Comparison of ENCODE assay signal across 24 cellular contexts in the genomic region with DNA sequence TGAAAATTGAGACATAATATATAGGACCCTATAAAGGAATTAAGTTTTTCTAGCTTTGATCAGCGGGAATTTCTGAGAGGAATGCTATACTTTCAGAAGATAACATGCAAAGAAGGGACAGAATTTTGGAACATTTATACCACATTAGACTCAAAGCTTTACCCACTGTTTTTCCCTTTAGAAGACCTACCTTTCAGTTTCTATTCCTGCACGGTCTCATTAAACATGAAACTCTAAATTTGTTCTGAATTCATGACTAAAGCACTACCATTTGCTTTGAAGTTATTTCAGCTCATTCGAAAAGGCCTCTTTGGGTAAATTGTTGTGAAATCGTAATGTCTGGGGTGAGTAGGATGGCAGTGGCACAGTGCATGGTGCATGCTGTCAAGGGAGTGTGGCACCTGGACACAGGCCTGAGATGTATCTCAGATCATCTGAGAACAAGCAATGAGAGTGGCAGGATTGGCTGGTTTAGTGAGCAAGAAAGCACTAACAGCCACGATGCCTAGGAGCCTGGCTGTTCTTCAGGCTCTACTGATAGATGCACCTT. TPM values are rescaled to one million over a fixed set of nuclear protein-coding genes. Genes with fewer than 3 reads are reported as not detected.
A peak's percentile ranks its signal among the peaks of the same experiment; 100 is the strongest.
DNase-seq lines count a peak whose midpoint lies in the region; ATAC-seq, FAIRE-seq and TF ChIP-seq lines count a peak whose summit lies in the region.
"Had no signal": no experiment of that assay in that cellular context is flagged by ENCODE, and none has a peak within 500 bp of the region (broad histone marks: within the 10 kb centered on the region; RNA-seq: fewer than 3 reads in every experiment).

No MANE protein-coding gene starts in this region.

- H3K9me3 ChIP-seq in testis, result no peaks in the 10 kb centered on the region
- H3K9me3 ChIP-seq: BE2C, pancreas, vagina had no signal

- FAIRE-seq in GM19239 (lab: Jason Lieb, UNC), result peak; percentile 8
- FAIRE-seq: A204.1, HepG2, pancreas had no signal

- intact Hi-C loops in posterior cingulate gyrus (cut with DNase I) (no loop called here), testis (cut with DNase I; ENCODE audit: low total_unique reads) (no loop called here)

- no peak for TF ChIP-seq POLR2A in testis (IDR thresholded peaks at IDR 0.05)

- H3K27me3 Mint-ChIP-seq in activated T-cell treated with anti-CD3 and anti-CD28 coated beads, Interleukin-2, amount 50 U/mL, for 4 hours (ENCODE audit: low read depth), result no peaks in the 10 kb centered on the region
- H3K27me3 Mint-ChIP-seq: T-helper 17 cell had no signal

- no peaks in the 10 kb centered on the region for H3K27me3 ChIP-seq in testis
- H3K27me3 ChIP-seq: BE2C, pancreas, vagina had no signal

- no peak overlapping the region for H3K27ac ChIP-seq in testis
- H3K27ac ChIP-seq: pancreas, vagina, WERI-Rb-1 had no signal

- 91 to 93% methylated on average over 5 of the region's 5 CpGs for WGBS in testis, 2 donors

- no peak for TF ChIP-seq CTCF in testis (IDR thresholded peaks at IDR 0.05)

- no peaks in the 10 kb centered on the region for H3K36me3 ChIP-seq in testis (ENCODE audit: low read depth, missing control alignments)
- H3K36me3 ChIP-seq: BE2C, HAP-1, pancreas, vagina, WERI-Rb-1 had no signal

- DNase-seq in activated CD4-positive, alpha-beta T cell treated with anti-CD3 and anti-CD28 coated beads for 48 hours, result peak; percentile 41
- DNase-seq in activated CD4-positive, alpha-beta T cell treated with anti-CD3 and anti-CD28 coated beads, Interleukin-2, amount 50 U/mL, for 4 hours, result no peak
- DNase-seq in GM19239 (ENCODE audit: insufficient read length, low spot score) (no peak), posterior cingulate gyrus (no peak), testis (no peak)
- DNase-seq in activated T-cell treated with anti-CD3 and anti-CD28 coated beads, Interleukin-2, amount 50 U/mL, for 4 hours, result no peak
- peak; percentile 4 to 11 for DNase-seq in stimulated activated CD4-positive, alpha-beta T cell treated with anti-CD3 and anti-CD28 coated beads, Interleukin-15, amount 100 ng/mL, for 48 hours (ENCODE audit: low read depth in 2 of 2)
- DNase-seq: amygdala; BE2C; DND-41; head of caudate nucleus; natural killer cell; NCI-H2081 treated with DMSO at 0.1 percent for 48 hours; NK-92 treated with Interleukin-12 subunit alpha and Interleukin-12 subunit beta, amount 100 ng/mL, for 24 hours; pancreas; stimulated activated CD8-positive, alpha-beta memory T cell treated with anti-CD3 and anti-CD28 coated beads, Interleukin-4, amount 100 ng/mL, for 48 hours; T-helper 17 cell; WERI-Rb-1 had no signal

- H3K4me3 Mint-ChIP-seq in activated T-cell treated with anti-CD3 and anti-CD28 coated beads, Interleukin-2, amount 50 U/mL, for 4 hours, result no peak overlapping the region
- H3K4me3 Mint-ChIP-seq: dendritic cell treated with granulocyte-macrophage colony-stimulating factor and Interleukin-4, amounts not matched to agents 40 ng/mL and 50 ng/mL, for 4 days; natural killer cell; T-helper 17 cell had no signal

- H3K4me3 ChIP-seq in testis, result no peak overlapping the region
- H3K4me3 ChIP-seq: HAP-1, pancreas, vagina had no signal

- peaks cover 6% of the 10 kb centered on the region for H3K4me1 Mint-ChIP-seq in activated T-cell treated with anti-CD3 and anti-CD28 coated beads, Interleukin-2, amount 50 U/mL, for 4 hours (ENCODE audit: low read depth)
- H3K4me1 Mint-ChIP-seq: natural killer cell had no signal

- no peaks in the 10 kb centered on the region for H3K4me1 ChIP-seq in testis
- H3K4me1 ChIP-seq: BE2C, HAP-1, pancreas, vagina had no signal

- peak; percentile 91 to 93 for ATAC-seq in activated T-cell treated with anti-CD3 and anti-CD28 coated beads, Interleukin-2, amount 50 U/mL, for 4 hours
- ATAC-seq in HG02588 (IDR thresholded peaks at IDR 0.05; ENCODE audit: unreplicated experiment), result no peak
- ATAC-seq: HepG2, natural killer cell, pancreas, T-helper 17 cell had no signal

- peaks cover 4% of the 10 kb centered on the region for H3K9me3 Mint-ChIP-seq in activated T-cell treated with anti-CD3 and anti-CD28 coated beads, Interleukin-2, amount 50 U/mL, for 4 hours

- no peaks in the 10 kb centered on the region for H3K36me3 Mint-ChIP-seq in activated T-cell treated with anti-CD3 and anti-CD28 coated beads, Interleukin-2, amount 50 U/mL, for 4 hours (ENCODE audit: insufficient read depth)
- H3K36me3 Mint-ChIP-seq: natural killer cell had no signal

RNA-seq across cellular contexts. Expression of a gene that starts 42.5 kb away (rescaled TPM):
- total RNA-seq in activated T-cell treated with anti-CD3 and anti-CD28 coated beads, Interleukin-2, amount 50 U/mL, for 4 hours, result 10 to 100 TPM; 18.6 to 25.4 (median 24.2) TPM
- total RNA-seq in testis, result 10 to 100 TPM; 13.3 to 15.7 TPM
- polyA plus RNA-seq in testis (ENCODE audit: insufficient read depth, low read depth, low replicate concordance), result 19.1 TPM

RNA-seq across cellular contexts. Expression of a gene that starts 42.7 kb away (rescaled TPM):
- 10 to 100 TPM; 40.3 to 48.4 (median 45.1) TPM for total RNA-seq in activated T-cell treated with anti-CD3 and anti-CD28 coated beads, Interleukin-2, amount 50 U/mL, for 4 hours
- total RNA-seq in testis, result 10 to 100 TPM; 36.5 to 53.0 TPM
- 43.3 TPM for polyA plus RNA-seq in testis (ENCODE audit: insufficient read depth, low read depth, low replicate concordance)

Comparison
In these comparisons a context has a peak if more than half of its experiments do, and no peak if none do; other contexts are left out.
1. DNase-seq: peak in activated CD4-positive, alpha-beta T cell treated with anti-CD3 and anti-CD28 coated beads for 48 hours (single experiment) and stimulated activated CD4-positive, alpha-beta T cell treated with anti-CD3 and anti-CD28 coated beads, Interleukin-15, amount 100 ng/mL, for 48 hours (2 of 2); none in activated CD4-positive, alpha-beta T cell treated with anti-CD3 and anti-CD28 coated beads, Interleukin-2, amount 50 U/mL, for 4 hours (0 of 2), GM19239 (single experiment), activated T-cell treated with anti-CD3 and anti-CD28 coated beads, Interleukin-2, amount 50 U/mL, for 4 hours (single experiment), posterior cingulate gyrus (0 of 10) and testis (single experiment).